Comparison of ENCODE assay signal across 8 cellular contexts in genomic region chr12:55019784-55020183, GRCh38. TPM values are rescaled to one million over a fixed set of nuclear protein-coding genes. Genes with fewer than 3 reads are reported as not detected.
DNase-seq lines count a peak whose midpoint lies in the region; ATAC-seq lines count a peak whose summit lies in the region.

A gene with protein sequence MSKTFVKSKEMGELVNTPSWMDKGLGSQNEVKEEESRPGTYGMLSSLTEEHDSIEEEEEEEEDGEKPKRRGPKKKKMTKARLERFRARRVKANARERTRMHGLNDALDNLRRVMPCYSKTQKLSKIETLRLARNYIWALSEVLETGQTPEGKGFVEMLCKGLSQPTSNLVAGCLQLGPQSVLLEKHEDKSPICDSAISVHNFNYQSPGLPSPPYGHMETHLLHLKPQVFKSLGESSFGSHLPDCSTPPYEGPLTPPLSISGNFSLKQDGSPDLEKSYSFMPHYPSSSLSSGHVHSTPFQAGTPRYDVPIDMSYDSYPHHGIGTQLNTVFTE (plus strand): TSS chr12:55019974. CDS start chr12:55026440, 6,466 bp downstream.

- in situ Hi-C loops in T47D (cut with HindIII; ENCODE audit: low pct_unique_long_range_greater_than_20kb, low sequenced_read_pairs): no loop called here

- peak; percentile 14 for DNase-seq in stimulated activated CD4-positive, alpha-beta T cell treated with anti-CD3 and anti-CD28 coated beads, Interleukin-15, amount 100 ng/mL, for 24 hours
- DNase-seq in stimulated activated CD4-positive, alpha-beta T cell treated with anti-CD3 and anti-CD28 coated beads, Interleukin-2, amount 100 ng/mL, for 24 hours: no peak
- DNase-seq in NCI-H748 (lab: John Stamatoyannopoulos, UW; ENCODE audit: unreplicated experiment) (peak; percentile 84), T47D (ENCODE audit: low read depth in 1 of 2, low spot score in 1 of 2) (peak; percentile 52 to 95), left lobe of liver (ENCODE audit: low spot score) (no peak), NCI-H2081 (lab: John Stamatoyannopoulos, UW) (no peak), NCI-H526 (lab: John Stamatoyannopoulos, UW) (no peak)

- peak; percentile 88 for ATAC-seq in left lobe of liver
- ATAC-seq in GM19395 (IDR thresholded peaks at IDR 0.05; ENCODE audit: unreplicated experiment): no peak

RNA-seq across cellular contexts. Expression of the gene that starts here (rescaled TPM):
- total RNA-seq in left lobe of liver: not detected

Comparison
In these comparisons a context has a peak if more than half of its experiments do, and no peak if none do; other contexts are left out.
1. DNase-seq: peak in stimulated activated CD4-positive, alpha-beta T cell treated with anti-CD3 and anti-CD28 coated beads, Interleukin-15, amount 100 ng/mL, for 24 hours (single experiment), NCI-H748 (single experiment) and T47D (2 of 2); none in stimulated activated CD4-positive, alpha-beta T cell treated with anti-CD3 and anti-CD28 coated beads, Interleukin-2, amount 100 ng/mL, for 24 hours (0 of 2), left lobe of liver (single experiment), NCI-H2081 (0 of 2) and NCI-H526 (0 of 2).
2. Peak in ATAC-seq in left lobe of liver; RNA of the gene not detected or under 1 TPM.